ENCODE assay signal across 24 cellular contexts in the genomic region with DNA sequence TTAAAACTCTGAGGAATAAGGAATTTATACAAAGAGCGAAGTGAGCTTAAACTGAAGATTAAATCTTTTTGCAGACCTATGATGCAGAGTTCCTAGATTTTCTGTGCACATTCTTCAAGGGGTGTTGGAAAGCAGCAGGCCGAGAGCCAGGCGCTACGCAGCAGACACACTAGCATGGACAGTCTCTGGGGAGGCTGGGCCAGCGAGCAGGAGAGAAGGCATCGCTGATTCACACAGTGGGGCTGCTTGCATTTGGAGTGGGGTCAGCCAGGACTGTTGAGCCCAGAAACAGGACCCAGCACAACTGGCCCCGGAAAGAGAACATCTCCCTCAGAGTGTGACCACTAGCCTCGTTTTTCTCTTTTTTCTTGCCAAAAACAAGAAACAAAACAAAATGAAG.
"Had no signal": no experiment of that assay in that cellular context is flagged by ENCODE, and none has a peak within 500 bp of the region (broad histone marks: within the 10 kb centered on the region; RNA-seq: fewer than 3 reads in every experiment).

No MANE protein-coding gene starts in this region.

- ATAC-seq: left lobe of liver; mucosa of descending colon; natural killer cell treated with Interleukin-12 subunit alpha and Interleukin-12 subunit beta and Interleukin-15 and Interleukin-18, amount 100 ng/mL, for 72 hours; stimulated activated effector memory CD8-positive, alpha-beta T cell treated with anti-CD3 and anti-CD28 coated beads, Interleukin-12 subunit alpha, Interleukin-12 subunit beta, amount 100 ng/mL, for 72 hours; upper lobe of right lung had no signal

- H3K9me3 Mint-ChIP-seq: dendritic cell treated with granulocyte-macrophage colony-stimulating factor and Interleukin-4, amounts not matched to agents 40 ng/mL and 50 ng/mL, for 4 days; mesothelial cell of epicardium; neural progenitor cell had no signal

- DNase-seq: colonic mucosa; effector memory CD4-positive, alpha-beta T cell; esophagus squamous epithelium; foreskin melanocyte; kidney; mesenchymal stem cell; mucosa of descending colon; naive B cell; sigmoid colon; stimulated activated CD4-positive, alpha-beta T cell treated with anti-CD3 and anti-CD28 coated beads, Interleukin-2, amount 100 ng/mL, for 24 hours; stimulated activated CD4-positive, alpha-beta T cell treated with anti-CD3 and anti-CD28 coated beads, Interleukin-4, amount 100 ng/mL, for 24 hours; stimulated activated naive CD4-positive, alpha-beta T cell treated with Interleukin-2 at 50 U/mL for 16 hours; substantia nigra; testis; tibial artery; upper lobe of right lung; uterus had no signal

- H3K4me3 Mint-ChIP-seq: dendritic cell treated with granulocyte-macrophage colony-stimulating factor and Interleukin-4, amounts not matched to agents 40 ng/mL and 50 ng/mL, for 4 days; mesothelial cell of epicardium; naive B cell; natural killer cell treated with Interleukin-12 subunit alpha and Interleukin-12 subunit beta and Interleukin-15 and Interleukin-18, amount 100 ng/mL, for 72 hours; neural progenitor cell; stimulated activated effector memory CD8-positive, alpha-beta T cell treated with anti-CD3 and anti-CD28 coated beads, Interleukin-12 subunit alpha, Interleukin-12 subunit beta, amount 100 ng/mL, for 72 hours had no signal

- H3K36me3 Mint-ChIP-seq: mesothelial cell of epicardium; naive B cell; natural killer cell treated with Interleukin-12 subunit alpha and Interleukin-12 subunit beta and Interleukin-15 and Interleukin-18, amount 100 ng/mL, for 72 hours; neural progenitor cell; stimulated activated effector memory CD8-positive, alpha-beta T cell treated with anti-CD3 and anti-CD28 coated beads, Interleukin-12 subunit alpha, Interleukin-12 subunit beta, amount 100 ng/mL, for 72 hours had no signal

- H3K27me3 Mint-ChIP-seq: dendritic cell treated with granulocyte-macrophage colony-stimulating factor and Interleukin-4, amounts not matched to agents 40 ng/mL and 50 ng/mL, for 4 days; naive B cell; natural killer cell treated with Interleukin-12 subunit alpha and Interleukin-12 subunit beta and Interleukin-15 and Interleukin-18, amount 100 ng/mL, for 72 hours; progenitor cell of endocrine pancreas had no signal

- H3K4me1 Mint-ChIP-seq: naive B cell; stimulated activated effector memory CD8-positive, alpha-beta T cell treated with anti-CD3 and anti-CD28 coated beads, Interleukin-12 subunit alpha, Interleukin-12 subunit beta, amount 100 ng/mL, for 72 hours had no signal

- H3K27ac Mint-ChIP-seq: dendritic cell treated with granulocyte-macrophage colony-stimulating factor and Interleukin-4, amounts not matched to agents 40 ng/mL and 50 ng/mL, for 4 days; mesothelial cell of epicardium; naive B cell; natural killer cell treated with Interleukin-12 subunit alpha and Interleukin-12 subunit beta and Interleukin-15 and Interleukin-18, amount 100 ng/mL, for 72 hours; progenitor cell of endocrine pancreas; stimulated activated effector memory CD8-positive, alpha-beta T cell treated with anti-CD3 and anti-CD28 coated beads, Interleukin-12 subunit alpha, Interleukin-12 subunit beta, amount 100 ng/mL, for 72 hours had no signal
